Comparison of ENCODE assay signal across 16 cellular contexts in genomic region chr5:10511741-10512640, GRCh38.
"Had no signal": no experiment of that assay in that cellular context is flagged by ENCODE, and none has a peak within 500 bp of the region (broad histone marks: within the 10 kb centered on the region; RNA-seq: fewer than 3 reads in every experiment).

No MANE protein-coding gene starts in this region.

- DNase-seq: activated CD4-positive, alpha-beta memory T cell treated with anti-CD3 and anti-CD28 coated beads for 36 hours; activated CD4-positive, CD25-positive, alpha-beta regulatory T cell treated with anti-CD3 and anti-CD28 coated beads, Interleukin-2, amount 50 U/mL, for 72 hours; activated gamma-delta T cell; activated naive CD8-positive, alpha-beta T cell treated with anti-CD3 and anti-CD28 coated beads for 36 hours; activated T-cell treated with anti-CD3 and anti-CD28 coated beads, Interleukin-2, amount 50 U/mL, for 48 hours; dermis blood vessel endothelial cell; left cardiac atrium; lower lobe of right lung; psoas muscle; sigmoid colon; stimulated activated CD4-positive, alpha-beta T cell treated with anti-CD3 and anti-CD28 coated beads, Interleukin-4, amount 100 ng/mL, for 24 hours; stomach; T-helper 2 cell had no signal

- H3K27me3 ChIP-seq: breast epithelium, stomach had no signal

- H3K27ac ChIP-seq: breast epithelium, gastroesophageal sphincter, lower lobe of right lung, psoas muscle, sigmoid colon, stomach, thoracic aorta had no signal

- H3K4me3 ChIP-seq: breast epithelium, gastroesophageal sphincter, lower lobe of right lung, psoas muscle, sigmoid colon, stomach, thoracic aorta had no signal

- H3K36me3 ChIP-seq: breast epithelium, gastroesophageal sphincter, lower lobe of right lung, sigmoid colon, stomach, thoracic aorta had no signal

- H3K4me1 ChIP-seq: breast epithelium, gastroesophageal sphincter, lower lobe of right lung, psoas muscle had no signal

- H3K9me3 ChIP-seq: breast epithelium, gastroesophageal sphincter, lower lobe of right lung, stomach, thoracic aorta had no signal

- ATAC-seq: gastroesophageal sphincter, left cardiac atrium, lower lobe of right lung, psoas muscle had no signal
